In genomic region chr10:73743905-73744689, GRCh38 we compare ENCODE assay signal across 1 cellular context.
TF ChIP-seq lines count a peak whose summit lies in the region.

SEC24C (plus strand) TSS chr10:73744372; CDS start chr10:73746833, 2,461 bp downstream.

TF ChIP-seq in WTC11, 78 proteins besides CTCF, POLR2A, EP300 and RAD21 (continued from another document and continues in another):
- TF ChIP-seq USF2 (CRISPR knock-in tag; IDR thresholded peaks at IDR 0.05) (no peak), GABPB1 (CRISPR knock-in tag; IDR thresholded peaks at IDR 0.05) (peak; percentile 33), GRHL2 (CRISPR knock-in tag; IDR thresholded peaks at IDR 0.05; ENCODE audit: insufficient replicate concordance, severe bottlenecking) (no peak), ZNF263 (CRISPR knock-in tag; IDR thresholded peaks at IDR 0.05; ENCODE audit: low read depth) (no peak), EMX1 (CRISPR knock-in tag; IDR thresholded peaks at IDR 0.05) (no peak), ZNF219 (CRISPR knock-in tag; IDR thresholded peaks at IDR 0.05; ENCODE audit: borderline replicate concordance) (no peak), HMGXB4 (CRISPR knock-in tag; IDR thresholded peaks at IDR 0.05) (0 out of 2 replicates have a peak, but pooled peaks have one; percentile 55), PRRX2 (CRISPR knock-in tag; IDR thresholded peaks at IDR 0.05) (no peak), SMAD3 (CRISPR knock-in tag; IDR thresholded peaks at IDR 0.05; ENCODE audit: borderline replicate concordance) (no peak), TCF7 (CRISPR knock-in tag; IDR thresholded peaks at IDR 0.05; ENCODE audit: low read depth) (no peak), NR2C2 (CRISPR knock-in tag; IDR thresholded peaks at IDR 0.05) (peak; percentile 86), ZNF532 (CRISPR knock-in tag; IDR thresholded peaks at IDR 0.05; ENCODE audit: borderline replicate concordance) (no peak), FOXP4 (CRISPR knock-in tag; IDR thresholded peaks at IDR 0.05) (no peak), PRDM15 (CRISPR knock-in tag; IDR thresholded peaks at IDR 0.05) (peak; percentile 93), PREB (CRISPR knock-in tag; IDR thresholded peaks at IDR 0.05; ENCODE audit: borderline replicate concordance) (no peak), AFF4 (CRISPR knock-in tag; IDR thresholded peaks at IDR 0.05; ENCODE audit: borderline replicate concordance) (no peak), FOXP1 (CRISPR knock-in tag; IDR thresholded peaks at IDR 0.05; ENCODE audit: borderline replicate concordance) (no peak), E2F5 (CRISPR knock-in tag; IDR thresholded peaks at IDR 0.05) (no peak), ZSCAN18 (CRISPR knock-in tag; IDR thresholded peaks at IDR 0.05) (no peak), ATF2 (CRISPR knock-in tag; IDR thresholded peaks at IDR 0.05; ENCODE audit: borderline replicate concordance, low read depth) (no peak), AR (CRISPR knock-in tag; IDR thresholded peaks at IDR 0.05) (peak; percentile 68; the same call in 1 of the 2 replicates), NFATC4 (CRISPR knock-in tag; IDR thresholded peaks at IDR 0.05) (no peak), TEAD1 (CRISPR knock-in tag; IDR thresholded peaks at IDR 0.05) (peak; percentile 25; the same call in 1 of the 2 replicates), MXD4 (CRISPR knock-in tag; IDR thresholded peaks at IDR 0.05; ENCODE audit: borderline replicate concordance) (no peak), IRF2 (CRISPR knock-in tag; IDR thresholded peaks at IDR 0.05; ENCODE audit: borderline replicate concordance, low read depth) (no peak), ZNF138 (CRISPR knock-in tag; conservative IDR thresholded peaks at IDR 0.05) (no peak)
